Comparison of ENCODE assay signal across 26 cellular contexts in the genomic region with DNA sequence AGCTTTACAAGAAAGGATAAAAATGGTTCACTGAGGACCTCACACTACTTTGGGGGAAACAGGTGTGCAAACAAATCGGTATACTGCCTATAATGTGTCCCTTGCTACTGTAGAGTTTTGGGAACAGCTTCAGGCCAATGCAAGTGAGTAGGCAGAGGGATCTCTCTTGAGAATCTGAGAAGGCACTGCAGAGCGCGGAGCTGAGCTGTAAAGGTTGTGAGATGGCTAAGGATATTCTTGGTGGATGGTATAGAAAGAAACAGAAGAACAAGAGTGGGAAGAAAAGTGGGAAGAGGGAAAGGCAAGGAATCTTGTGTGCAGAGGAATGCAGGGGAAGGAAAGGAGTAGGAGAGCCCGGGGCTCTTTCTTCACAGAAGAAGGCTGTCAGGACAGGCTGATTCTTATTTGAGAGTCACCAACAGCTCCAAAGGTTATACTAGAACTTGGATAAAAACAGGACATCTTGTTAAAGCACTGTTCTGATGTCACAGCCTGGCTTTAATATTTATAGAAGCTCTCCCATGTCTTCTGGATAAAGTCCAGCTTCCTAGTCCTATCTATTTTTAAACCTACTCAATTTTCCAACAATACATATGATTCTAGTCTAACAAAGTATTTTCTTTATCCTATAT.
"Had no signal": no experiment of that assay in that cellular context is flagged by ENCODE, and none has a peak within 500 bp of the region (broad histone marks: within the 10 kb centered on the region; RNA-seq: fewer than 3 reads in every experiment).

No MANE protein-coding gene starts in this region.

- H3K4me1 Mint-ChIP-seq: activated B cell treated with CpG ODN at 0.5 μM for 24 hours; activated CD4-positive, alpha-beta memory T cell treated with anti-CD3 and anti-CD28 coated beads, Interleukin-2, amount 10 ng/mL, durations not matched to agents 7 days and 5 days; activated naive CD4-positive, alpha-beta T cell treated with anti-CD3 and anti-CD28 coated beads, Interleukin-2, amount 10 ng/mL, durations not matched to agents 7 days and 5 days; activated naive CD8-positive, alpha-beta T cell treated with anti-CD3 and anti-CD28 coated beads, Interleukin-2, amount 10 ng/mL, durations not matched to agents 7 days and 5 days; brain; T-helper 17 cell had no signal

- H3K36me3 ChIP-seq: ascending aorta, esophagus squamous epithelium, WERI-Rb-1 had no signal

- ATAC-seq: activated CD4-positive, CD25-positive, alpha-beta regulatory T cell treated with anti-CD3 and anti-CD28 coated beads, Interleukin-2, amount 50 U/mL, for 24 hours; activated naive CD4-positive, alpha-beta T cell treated with anti-CD3 and anti-CD28 coated beads, Interleukin-2, amount 50 U/mL, for 72 hours; activated T-cell treated with anti-CD3 and anti-CD28 coated beads, Interleukin-2, amount 50 U/mL, for 72 hours; T-helper 17 cell had no signal

- H3K9me3 ChIP-seq: ascending aorta, esophagus squamous epithelium had no signal

- H3K27ac ChIP-seq: ascending aorta, epithelial cell of prostate, esophagus squamous epithelium, WERI-Rb-1 had no signal

- DNase-seq: activated B cell treated with CpG ODN at 0.5 μM for 24 hours; activated CD4-positive, alpha-beta memory T cell treated with anti-CD3 and anti-CD28 coated beads, Interleukin-2, amount 10 ng/mL, durations not matched to agents 7 days and 5 days; activated CD4-positive, alpha-beta T cell treated with anti-CD3 and anti-CD28 coated beads for 48 hours; activated CD8-positive, alpha-beta memory T cell treated with anti-CD3 and anti-CD28 coated beads, Interleukin-2, amount 50 U/mL, for 48 hours; activated gamma-delta T cell; activated naive CD4-positive, alpha-beta T cell; activated naive CD4-positive, alpha-beta T cell treated with anti-CD3 and anti-CD28 coated beads, Interleukin-2, amount 10 ng/mL, durations not matched to agents 7 days and 5 days; activated naive CD8-positive, alpha-beta T cell treated with anti-CD3 and anti-CD28 coated beads, Interleukin-2, amount 10 ng/mL, durations not matched to agents 7 days and 5 days; activated T-cell treated with anti-CD3 and anti-CD28 coated beads for 4 hours; activated T-cell treated with anti-CD3 and anti-CD28 coated beads, Interleukin-2, amount 50 U/mL, for 24 hours; activated T-cell treated with anti-CD3 and anti-CD28 coated beads, Interleukin-2, amount 50 U/mL, for 72 hours; caudate nucleus; cortex of kidney; effector CD8-positive, alpha-beta T cell; esophagus squamous epithelium; glutamatergic neuron; T-helper 1 cell; T-helper 17 cell; T1000; WERI-Rb-1 had no signal

- H3K27ac Mint-ChIP-seq: activated B cell treated with CpG ODN at 0.5 μM for 24 hours; activated CD4-positive, alpha-beta memory T cell treated with anti-CD3 and anti-CD28 coated beads, Interleukin-2, amount 10 ng/mL, durations not matched to agents 7 days and 5 days; activated naive CD4-positive, alpha-beta T cell treated with anti-CD3 and anti-CD28 coated beads, Interleukin-2, amount 10 ng/mL, durations not matched to agents 7 days and 5 days; activated naive CD4-positive, alpha-beta T cell treated with anti-CD3 and anti-CD28 coated beads, Interleukin-2, amount 50 U/mL, for 72 hours; activated naive CD8-positive, alpha-beta T cell treated with anti-CD3 and anti-CD28 coated beads, Interleukin-2, amount 10 ng/mL, durations not matched to agents 7 days and 5 days; activated T-cell treated with anti-CD3 and anti-CD28 coated beads, Interleukin-2, amount 50 U/mL, for 24 hours; activated T-cell treated with anti-CD3 and anti-CD28 coated beads, Interleukin-2, amount 50 U/mL, for 72 hours; brain; T-helper 17 cell; T-helper 2 cell treated with Interferon-gamma antibody and Interleukin-4, amounts not matched to agents 5 μg/mL and 100 μg/mL, for 36 hours had no signal

- H3K27me3 Mint-ChIP-seq: activated B cell treated with CpG ODN at 0.5 μM for 24 hours; activated CD4-positive, alpha-beta memory T cell treated with anti-CD3 and anti-CD28 coated beads, Interleukin-2, amount 10 ng/mL, durations not matched to agents 7 days and 5 days; activated naive CD4-positive, alpha-beta T cell treated with anti-CD3 and anti-CD28 coated beads, Interleukin-2, amount 10 ng/mL, durations not matched to agents 7 days and 5 days; activated naive CD8-positive, alpha-beta T cell treated with anti-CD3 and anti-CD28 coated beads, Interleukin-2, amount 10 ng/mL, durations not matched to agents 7 days and 5 days; activated T-cell treated with anti-CD3 and anti-CD28 coated beads, Interleukin-2, amount 50 U/mL, for 24 hours; brain; T-helper 17 cell had no signal

- H3K27me3 ChIP-seq: ascending aorta, esophagus squamous epithelium had no signal

- H3K4me1 ChIP-seq: ascending aorta, esophagus squamous epithelium had no signal

- H3K4me3 Mint-ChIP-seq: activated B cell treated with CpG ODN at 0.5 μM for 24 hours; activated CD4-positive, alpha-beta memory T cell treated with anti-CD3 and anti-CD28 coated beads, Interleukin-2, amount 10 ng/mL, durations not matched to agents 7 days and 5 days; activated naive CD4-positive, alpha-beta T cell treated with anti-CD3 and anti-CD28 coated beads, Interleukin-2, amount 10 ng/mL, durations not matched to agents 7 days and 5 days; activated naive CD8-positive, alpha-beta T cell treated with anti-CD3 and anti-CD28 coated beads, Interleukin-2, amount 10 ng/mL, durations not matched to agents 7 days and 5 days; activated T-cell treated with anti-CD3 and anti-CD28 coated beads, Interleukin-2, amount 50 U/mL, for 24 hours; activated T-cell treated with anti-CD3 and anti-CD28 coated beads, Interleukin-2, amount 50 U/mL, for 72 hours; brain; T-helper 17 cell; T-helper 2 cell treated with Interferon-gamma antibody and Interleukin-4, amounts not matched to agents 5 μg/mL and 100 μg/mL, for 36 hours had no signal

- H3K4me3 ChIP-seq: ascending aorta, esophagus squamous epithelium had no signal

- H3K9me3 Mint-ChIP-seq: activated B cell treated with CpG ODN at 0.5 μM for 24 hours; activated naive CD8-positive, alpha-beta T cell treated with anti-CD3 and anti-CD28 coated beads, Interleukin-2, amount 10 ng/mL, durations not matched to agents 7 days and 5 days; activated T-cell treated with anti-CD3 and anti-CD28 coated beads, Interleukin-2, amount 50 U/mL, for 24 hours; brain had no signal

- H3K36me3 Mint-ChIP-seq: activated naive CD4-positive, alpha-beta T cell treated with anti-CD3 and anti-CD28 coated beads, Interleukin-2, amount 10 ng/mL, durations not matched to agents 7 days and 5 days; activated naive CD4-positive, alpha-beta T cell treated with anti-CD3 and anti-CD28 coated beads, Interleukin-2, amount 50 U/mL, for 72 hours; activated naive CD8-positive, alpha-beta T cell treated with anti-CD3 and anti-CD28 coated beads, Interleukin-2, amount 10 ng/mL, durations not matched to agents 7 days and 5 days; brain had no signal
